Comparison of ENCODE assay signal across 9 cellular contexts in genomic region chr6:42404494-42404893, GRCh38. TPM values are rescaled to one million over a fixed set of nuclear protein-coding genes. Genes with fewer than 3 reads are reported as not detected.
DNase-seq lines count a peak whose midpoint lies in the region; ATAC-seq, FAIRE-seq and TF ChIP-seq lines count a peak whose summit lies in the region.
"Had no signal": no experiment of that assay in that cellular context is flagged by ENCODE, and none has a peak within 500 bp of the region (broad histone marks: within the 10 kb centered on the region; RNA-seq: fewer than 3 reads in every experiment).

No MANE protein-coding gene starts in this region.

- POLR2A ChIA-PET in HepG2 (lab: Yijun Ruan, JAX), result no interaction called here

- TF ChIP-seq CTCF in right lobe of liver (IDR thresholded peaks at IDR 0.05), result no peak
- no peak for TF ChIP-seq CTCF in HepG2 (CRISPR knock-in tag; IDR thresholded peaks at IDR 0.05)
- TF ChIP-seq CTCF in suprapubic skin (IDR thresholded peaks at IDR 0.05), result no peak

- H3K4me2 ChIP-seq in HepG2 (ENCODE audit: low read depth, low read length), result no peak overlapping the region

- TF ChIP-seq EP300 in HepG2 (IDR thresholded peaks at IDR 0.05; ENCODE audit: low read depth in 2 of 2, low read length in 2 of 2) (no peak), HepG2 (CRISPR knock-in tag; IDR thresholded peaks at IDR 0.05; ENCODE audit: borderline replicate concordance) (no peak), suprapubic skin (IDR thresholded peaks at IDR 0.05) (no peak)

- ATAC-seq in right lobe of liver (peak in 3 of 4 donors; percentile 33 to 59 (median 45)), HepG2 (no peak), HG02885 (IDR thresholded peaks at IDR 0.05; ENCODE audit: poor library complexity, unreplicated experiment) (no peak)
- ATAC-seq in activated naive CD4-positive, alpha-beta T cell treated with anti-CD3 and anti-CD28 coated beads, Interleukin-2, amount 50 U/mL, for 72 hours, result peak; percentile 19 to 27

- H3K9me3 ChIP-seq in right lobe of liver (no peaks in the 10 kb centered on the region), HepG2 (ENCODE audit: low read length) (no peaks in the 10 kb centered on the region), suprapubic skin (no peaks in the 10 kb centered on the region)
- H3K9me3 ChIP-seq: Caco-2 had no signal

- H3K9ac ChIP-seq in HepG2 (ENCODE audit: insufficient read depth, low read depth, low read length), result no peak overlapping the region

- H3K36me3 ChIP-seq in right lobe of liver (no peaks in the 10 kb centered on the region), HepG2 (replicated peaks in 1 of 2; ENCODE audit: control insufficient read depth in 1 of 2, insufficient read depth in 2 of 2, low read length in 2 of 2) (no peaks in the 10 kb centered on the region), suprapubic skin (no peaks in the 10 kb centered on the region)

- no peaks in the 10 kb centered on the region for H3K9me3 Mint-ChIP-seq in activated naive CD4-positive, alpha-beta T cell treated with anti-CD3 and anti-CD28 coated beads, Interleukin-2, amount 50 U/mL, for 72 hours

- 15% methylated on average over 5 of the region's 5 CpGs for WGBS in right lobe of liver (ENCODE audit: insufficient coverage, low coverage, low lambda C conversion rate, missing lambda C conversion rate)
- WGBS in HepG2 (ENCODE audit: low lambda C conversion rate), result 32% methylated on average over 5 of the region's 5 CpGs
- 34% methylated on average over 5 of the region's 5 CpGs for WGBS in suprapubic skin

- no peak overlapping the region for H3K27ac ChIP-seq in right lobe of liver
- no peak overlapping the region for H3K27ac ChIP-seq in HepG2 (ENCODE audit: extremely low read length, insufficient read depth, low read length)
- H3K27ac ChIP-seq in suprapubic skin, result peak overlapping the region; percentile 74

- H3K27ac Mint-ChIP-seq in activated naive CD4-positive, alpha-beta T cell treated with anti-CD3 and anti-CD28 coated beads, Interleukin-2, amount 50 U/mL, for 72 hours, result peak overlapping the region; percentile 23 to 97

- H3K79me2 ChIP-seq in HepG2 (ENCODE audit: insufficient read depth, low read length), result no peaks in the 10 kb centered on the region

- H3K4me1 ChIP-seq in right lobe of liver (no peaks in the 10 kb centered on the region), HepG2 (ENCODE audit: insufficient read depth, low read length) (no peaks in the 10 kb centered on the region), suprapubic skin (peaks cover 76% of the 10 kb centered on the region)

- no peak for TF ChIP-seq RAD21 in HepG2 (CRISPR knock-in tag; IDR thresholded peaks at IDR 0.05)

- TF ChIP-seq POLR2A in right lobe of liver (IDR thresholded peaks at IDR 0.05) (no peak), HepG2 (IDR thresholded peaks at IDR 0.05; ENCODE audit: insufficient read depth in 1 of 2, low read depth in 2 of 2, low read length in 2 of 2) (no peak), suprapubic skin (IDR thresholded peaks at IDR 0.05) (no peak)

- H3K36me3 Mint-ChIP-seq in activated naive CD4-positive, alpha-beta T cell treated with anti-CD3 and anti-CD28 coated beads, Interleukin-2, amount 50 U/mL, for 72 hours, result peaks cover 0 to 40% of the 10 kb centered on the region in 2 donors

- H3K4me3 ChIP-seq in right lobe of liver (no peak overlapping the region), HepG2 (replicated peaks in 1 of 3; ENCODE audit: insufficient read depth in 1 of 3, low read depth in 2 of 3, low read length in 3 of 3) (no peak overlapping the region), suprapubic skin (no peak overlapping the region)

- CTCF ChIA-PET in HepG2 (lab: Yijun Ruan, JAX; ENCODE audit: low intra/inter-chr PET ratio, low total read pairs), result no interaction called here

- no TSS peak for BruUV-seq in HepG2 (replicated peaks; lab: Mats Ljungman, UMichigan)

- FAIRE-seq in HepG2 (lab: Jason Lieb, UNC), result no peak

- no peaks in the 10 kb centered on the region; the same call in 1 of the 2 replicates for H4K20me1 ChIP-seq in HepG2 (ENCODE audit: insufficient read depth, low read length)

- no peak overlapping the region for H2AFZ ChIP-seq in HepG2 (ENCODE audit: low read length)

- intact Hi-C loops in right lobe of liver (cut with DNase I), result no loop called here
- intact Hi-C loops in HepG2 (cut with micrococcal nuclease; ENCODE audit: unreplicated experiment), result no loop called here

- DNase-seq in right lobe of liver (peak in 1 of 3 donors; percentile 31), HepG2 (ENCODE audit: low spot score) (no peak), iPS-NIHi7 (ENCODE audit: extremely low spot score) (peak; percentile 72), suprapubic skin (ENCODE audit: low spot score in 2 of 2) (no peak), cerebellar nuclear complex (lab: John Stamatoyannopoulos, UW) (no peak), AG08396 (ENCODE audit: low spot score) (no peak)
- DNase-seq in activated naive CD4-positive, alpha-beta T cell treated with anti-CD3 and anti-CD28 coated beads, Interleukin-2, amount 50 U/mL, for 72 hours (ENCODE audit: low spot score in 2 of 2), result peak in 1 of 2 donors; percentile 31

- no peaks in the 10 kb centered on the region for H3K27me3 ChIP-seq in right lobe of liver
- peaks cover 0 to 20% of the 10 kb centered on the region in 2 experiments; a peak in 2 of 5 replicates for H3K27me3 ChIP-seq in HepG2 (ENCODE audit: control insufficient read depth in 1 of 2, insufficient read depth in 2 of 2, low read length in 2 of 2)
- H3K27me3 ChIP-seq in suprapubic skin, result no peaks in the 10 kb centered on the region

- in situ Hi-C loops in HepG2 (cut with HindIII; ENCODE audit: extremely low pct_ligation_motif_present, low pct_unique_long_range_greater_than_20kb), result no loop called here

RNA-seq across cellular contexts. Expression of gene TRERF1, which starts 47.2 kb away (rescaled TPM):
- total RNA-seq in right lobe of liver (1 to 10 TPM in 1 of 6 experiments, under 1 TPM in 5; 0.29 to 1.2 (median 0.60) TPM), HepG2 (2016; rRNA removed; fragmentation: Illumina TruSeq; extraction: Trizol) (0.02 TPM in 1 of 2 replicates, not detected in the other), suprapubic skin (10 to 100 TPM; 14.7 to 22.0 (median 19.0) TPM)
- total RNA-seq in HepG2 (2016; cell fraction: cytosol; rRNA removed; fragmentation: Illumina TruSeq; extraction: Trizol; ENCODE audit: low read depth), result 0.09 TPM in 1 of 2 replicates, not detected in the other
- not detected in 2 replicates for total RNA-seq in HepG2 (2016; cell fraction: insoluble cytoplasmic fraction; rRNA removed; fragmentation: Illumina TruSeq; extraction: Trizol)
- 0.03 TPM in 1 of 2 replicates, not detected in the other for total RNA-seq in HepG2 (2016; cell fraction: membrane; rRNA removed; fragmentation: Illumina TruSeq; extraction: Trizol)
- 0.09 TPM in 1 of 2 replicates, not detected in the other for total RNA-seq in HepG2 (2016; cell fraction: nucleus; rRNA removed; fragmentation: Illumina TruSeq; extraction: Trizol)
- 0.03 TPM in 1 of 2 replicates, not detected in the other for polyA plus RNA-seq in HepG2 (2011; rRNA removed)
- 0.01 TPM in 1 of 2 replicates, not detected in the other for polyA plus RNA-seq in HepG2 (2011; cell fraction: cytosol; rRNA removed)
- 0.06 and 0.07 TPM in 2 replicates for polyA plus RNA-seq in HepG2 (2011; cell fraction: nucleus; rRNA removed)
- polyA plus RNA-seq in HepG2 (2012), result 0.05 and 0.07 TPM in 2 replicates
- polyA plus RNA-seq in HepG2 (2016; cell fraction: cytosol; fragmentation: Illumina TruSeq; extraction: Trizol; ENCODE audit: low read depth), result not detected in 2 replicates
- 0.08 TPM in 1 of 2 replicates, not detected in the other for polyA plus RNA-seq in HepG2 (2016; cell fraction: insoluble cytoplasmic fraction; fragmentation: Illumina TruSeq; extraction: Trizol; ENCODE audit: low read depth)
- polyA plus RNA-seq in HepG2 (2016; cell fraction: membrane; fragmentation: Illumina TruSeq; extraction: Trizol; ENCODE audit: low read depth), result not detected in 2 replicates
- polyA plus RNA-seq in HepG2 (2016; cell fraction: nucleus; fragmentation: Illumina TruSeq; extraction: Trizol; ENCODE audit: insufficient read depth, low read depth), result 0.08 TPM in 1 of 2 replicates, not detected in the other
- polyA minus RNA-seq in HepG2 (2011; rRNA and poly(A)+ RNA removed; ENCODE audit: low replicate concordance), result 0.16 and 3.9 TPM in 2 replicates
- polyA minus RNA-seq in HepG2 (2011; cell fraction: cytosol; rRNA and poly(A)+ RNA removed), result not detected in 2 replicates
- polyA minus RNA-seq in HepG2 (2011; cell fraction: nucleus; rRNA and poly(A)+ RNA removed), result 0.12 and 0.13 TPM in 2 replicates
- 10 to 100 TPM in 1 of 2 donors, 1 to 10 TPM in 1; 3.8 to 28.2 TPM for total RNA-seq in activated naive CD4-positive, alpha-beta T cell treated with anti-CD3 and anti-CD28 coated beads, Interleukin-2, amount 50 U/mL, for 72 hours

Comparison
In these comparisons a context has a peak if more than half of its experiments do, and no peak if none do; other contexts are left out.
1. ATAC-seq: peak in right lobe of liver (3 of 4) and activated naive CD4-positive, alpha-beta T cell treated with anti-CD3 and anti-CD28 coated beads, Interleukin-2, amount 50 U/mL, for 72 hours (2 of 2); none in HepG2 (single experiment) and HG02885 (single experiment).